ENCODE assay signal across 1 cellular context in genomic region chr20:49821850-49822249, GRCh38.
TF ChIP-seq lines count a peak whose summit lies in the region.

No MANE protein-coding gene starts in this region.

TF ChIP-seq in IMR-90, 13 proteins besides CTCF, POLR2A, EP300 and RAD21 (continued from another document):
- TF ChIP-seq, protein P1, sequence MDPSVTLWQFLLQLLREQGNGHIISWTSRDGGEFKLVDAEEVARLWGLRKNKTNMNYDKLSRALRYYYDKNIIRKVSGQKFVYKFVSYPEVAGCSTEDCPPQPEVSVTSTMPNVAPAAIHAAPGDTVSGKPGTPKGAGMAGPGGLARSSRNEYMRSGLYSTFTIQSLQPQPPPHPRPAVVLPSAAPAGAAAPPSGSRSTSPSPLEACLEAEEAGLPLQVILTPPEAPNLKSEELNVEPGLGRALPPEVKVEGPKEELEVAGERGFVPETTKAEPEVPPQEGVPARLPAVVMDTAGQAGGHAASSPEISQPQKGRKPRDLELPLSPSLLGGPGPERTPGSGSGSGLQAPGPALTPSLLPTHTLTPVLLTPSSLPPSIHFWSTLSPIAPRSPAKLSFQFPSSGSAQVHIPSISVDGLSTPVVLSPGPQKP (IDR thresholded peaks at IDR 0.05; ENCODE audit: borderline replicate concordance, low read depth, low read length) = no peak
